In the genomic region with DNA sequence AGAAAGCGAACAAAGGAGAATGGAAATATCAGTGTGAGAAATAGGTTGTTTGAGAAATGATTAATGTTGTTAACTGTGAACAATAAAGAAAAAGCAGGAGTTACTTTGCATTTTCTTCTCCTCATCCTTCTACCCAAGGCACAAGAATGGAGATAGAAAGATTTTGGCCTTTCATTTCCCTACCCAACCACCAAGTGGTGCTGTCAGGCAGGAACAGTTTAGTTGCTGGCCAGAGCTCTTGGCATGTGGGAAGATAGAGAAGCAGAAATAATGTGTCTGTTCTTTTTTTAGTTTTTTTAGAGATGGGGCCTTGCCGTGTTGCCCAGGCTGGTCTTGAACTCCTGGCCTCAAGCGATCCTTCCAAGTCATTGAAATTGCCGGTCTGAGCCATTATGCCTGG, we compare ENCODE assay signal across 11 cellular contexts. TPM values are rescaled to one million over a fixed set of nuclear protein-coding genes. Genes with fewer than 3 reads are reported as not detected.
A peak's percentile ranks its signal among the peaks of the same experiment; 100 is the strongest.
DNase-seq lines count a peak whose midpoint lies in the region; ATAC-seq and TF ChIP-seq lines count a peak whose summit lies in the region.
"Had no signal": no experiment of that assay in that cellular context is flagged by ENCODE, and none has a peak within 500 bp of the region (broad histone marks: within the 10 kb centered on the region; RNA-seq: fewer than 3 reads in every experiment).

No MANE protein-coding gene starts in this region.

- intact Hi-C loops in HCT116 (cut with micrococcal nuclease): loop anchor here (1.0 kb wide), 1 partner anchor 132 kb away; no protein-coding TSS in a partner anchor

- H3K9ac ChIP-seq in HCT116 (ENCODE audit: low read length) (no peak overlapping the region), mesendoderm (ENCODE audit: low read length) (no peak overlapping the region)

- no peak for TF ChIP-seq POLR2A in HCT116 (IDR thresholded peaks at IDR 0.05; ENCODE audit: borderline replicate concordance, extremely low read depth, insufficient read depth, insufficient read length)

- H4K20me1 ChIP-seq in HCT116 (ENCODE audit: insufficient read depth): no peaks in the 10 kb centered on the region

- no peak overlapping the region for H3K56ac ChIP-seq in mesendoderm (ENCODE audit: low read length)

- H3K79me1 ChIP-seq in mesendoderm (ENCODE audit: low read length): no peaks in the 10 kb centered on the region

- H2BK5ac ChIP-seq in mesendoderm (ENCODE audit: low read length): no peak overlapping the region

- H2BK120ac ChIP-seq in mesendoderm (ENCODE audit: low read depth, low read length): no peak overlapping the region

- H2BK15ac ChIP-seq in mesendoderm (replicated peaks; ENCODE audit: low read depth): no peak overlapping the region

- peak; percentile 68 for TF ChIP-seq RAD21 in HCT116 (IDR thresholded peaks at IDR 0.05; ENCODE audit: low read depth)

- ATAC-seq in HCT116: 0 out of 2 replicates have a peak, but pooled peaks have one; percentile 46
- ATAC-seq in HG03175 (IDR thresholded peaks at IDR 0.05; ENCODE audit: unreplicated experiment): no peak

- CTCF ChIA-PET in HCT116 (lab: Charles Lee): interaction anchor here (1.0 kb wide), 1 partner anchor 132 kb away, joined by 4 read pairs; no protein-coding TSS in a partner anchor

- peak; percentile 42 to 61 (median 60); a peak in 5 of 6 replicates for TF ChIP-seq CTCF in HCT116 (IDR thresholded peaks at IDR 0.05 in 2 of 3, conservative IDR thresholded peaks at IDR 0.05 in 1 of 3; ENCODE audit: borderline replicate concordance in 1 of 3, insufficient read depth in 1 of 3, low read depth in 2 of 3, low read length in 2 of 3)
- peak; percentile 32; the same call in 1 of the 2 replicates for TF ChIP-seq CTCF in WI38 (IDR thresholded peaks at IDR 0.05; ENCODE audit: low read depth, low read length)
- TF ChIP-seq CTCF in mesothelial cell of epicardium (IDR thresholded peaks at IDR 0.05; ENCODE audit: unreplicated experiment): no peak

- no TSS peak for BruUV-seq in HCT116 (replicated peaks; lab: Mats Ljungman, UMichigan)

- no peaks in the 10 kb centered on the region for H3K36me3 Mint-ChIP-seq in mesothelial cell of epicardium

- H3K23ac ChIP-seq in mesendoderm (ENCODE audit: low read length): no peak overlapping the region

- H3K27me3 ChIP-seq in HCT116 (ENCODE audit: insufficient read depth, low read length) (no peaks in the 10 kb centered on the region), mesendoderm (ENCODE audit: insufficient read depth, low read length, poor library complexity) (no peaks in the 10 kb centered on the region)
- H3K27me3 ChIP-seq: suprapubic skin had no signal

- 100% methylated on average over 1 of the region's 4 CpGs for WGBS in mesendoderm (ENCODE audit: extremely low coverage, insufficient coverage, low lambda C conversion rate)

- H3K27me3 Mint-ChIP-seq in mesothelial cell of epicardium (ENCODE audit: low read depth): peaks cover 40% of the 10 kb centered on the region

- no peaks in the 10 kb centered on the region for H3K4me1 Mint-ChIP-seq in mesothelial cell of epicardium

- H3K4ac ChIP-seq in mesendoderm (ENCODE audit: low read depth, low read length): no peak overlapping the region

- H3K36me3 ChIP-seq in HCT116 (ENCODE audit: control insufficient read depth in 1 of 2, insufficient read depth in 2 of 2, low read length in 2 of 2) (no peaks in the 10 kb centered on the region), mesendoderm (ENCODE audit: control insufficient read depth, insufficient read depth, low read length) (no peaks in the 10 kb centered on the region)

- peaks cover 10% of the 10 kb centered on the region for H3K9me3 Mint-ChIP-seq in mesothelial cell of epicardium

- RAD21 ChIA-PET in HCT116 (lab: Charles Lee; ENCODE audit: low non-redundant PET in 1 of 2, low total read pairs in 2 of 2, uncharacterized antibody in 2 of 2, unreplicated experiment in 2 of 2): interaction anchor here (0.7 to 0.9 kb wide), 2 partner anchors 132 kb away, joined by 3 to 4 read pairs; no protein-coding TSS in a partner anchor

- POLR2A ChIA-PET in HCT116 (lab: Charles Lee): no interaction called here

- no peaks in the 10 kb centered on the region for H3K9me2 ChIP-seq in HCT116 (ENCODE audit: insufficient read depth)

- H2AK5ac ChIP-seq in mesendoderm (ENCODE audit: low read length): no peak overlapping the region

- no peaks in the 10 kb centered on the region for H3K9me3 ChIP-seq in HCT116 (ENCODE audit: control insufficient read depth in 1 of 2, insufficient read depth in 1 of 2, low read depth in 1 of 2, low read length in 2 of 2)
- H3K9me3 ChIP-seq: suprapubic skin had no signal

- H3K27ac ChIP-seq in HCT116 (ENCODE audit: low read depth, low read length) (no peak overlapping the region), mesendoderm (ENCODE audit: low read depth, low read length) (no peak overlapping the region)
- H3K27ac ChIP-seq: suprapubic skin had no signal

- DNase-seq in NCI-H187 treated with DMSO at 0.1 percent for 48 hours (lab: John Stamatoyannopoulos, UW): peak; percentile 4
- DNase-seq in NCI-H187 (lab: John Stamatoyannopoulos, UW): no peak
- peak; percentile 8 for DNase-seq in HCT116 (ENCODE audit: low read depth, low spot score)
- peak; percentile 71 for DNase-seq in mesendoderm
- no peak for DNase-seq in mesothelial cell of epicardium (ENCODE audit: low spot score in 2 of 2, unreplicated experiment in 2 of 2)
- DNase-seq in glomerular visceral epithelial cell (ENCODE audit: extremely low spot score): no peak
- DNase-seq: NCI-H1105 had no signal

- H3K18ac ChIP-seq in mesendoderm (ENCODE audit: low read length): no peak overlapping the region

- H3K4me2 ChIP-seq in HCT116 (ENCODE audit: low read length): no peak overlapping the region
- no peak overlapping the region for H3K4me2 ChIP-seq in mesendoderm (ENCODE audit: low read length)

- peaks cover 0 to 4% of the 10 kb centered on the region in 2 experiments; a peak in 1 of 4 replicates for H3K4me1 ChIP-seq in HCT116 (ENCODE audit: control insufficient read depth in 1 of 2, insufficient read depth in 2 of 2, low read length in 2 of 2)
- no peaks in the 10 kb centered on the region for H3K4me1 ChIP-seq in mesendoderm (ENCODE audit: control insufficient read depth, low read depth, low read length)
- H3K4me1 ChIP-seq: suprapubic skin had no signal

- H3K4me3 Mint-ChIP-seq in mesothelial cell of epicardium: no peak overlapping the region

- H3K27ac Mint-ChIP-seq in mesothelial cell of epicardium: no peak overlapping the region

- no peak overlapping the region for H4K8ac ChIP-seq in mesendoderm (ENCODE audit: low read depth, low read length)

- H3K79me2 ChIP-seq in HCT116 (ENCODE audit: insufficient read depth, low read length) (no peaks in the 10 kb centered on the region), mesendoderm (ENCODE audit: control insufficient read depth, insufficient read depth, low read length) (no peaks in the 10 kb centered on the region)

- no peak overlapping the region for H4K5ac ChIP-seq in mesendoderm (ENCODE audit: low read length)

- no peak overlapping the region for H3K4me3 ChIP-seq in HCT116 (replicated peaks in 1 of 2; ENCODE audit: low read depth in 1 of 2, low read length in 2 of 2)
- no peak overlapping the region for H3K4me3 ChIP-seq in WI38 (ENCODE audit: low read depth, low read length)
- no peak overlapping the region for H3K4me3 ChIP-seq in mesendoderm (ENCODE audit: low read length)
- H3K4me3 ChIP-seq: lung, suprapubic skin had no signal

- H2AFZ ChIP-seq in HCT116 (ENCODE audit: low read depth, low read length, poor library complexity, severe bottlenecking): no peak overlapping the region

TF ChIP-seq in HCT116, 20 proteins besides CTCF, POLR2A, EP300 and RAD21 (continues in another document):
- TF ChIP-seq ZBTB33 (IDR thresholded peaks at IDR 0.05; ENCODE audit: extremely low read depth, insufficient replicate concordance, low read length) (no peak), CBX3 (IDR thresholded peaks at IDR 0.05; ENCODE audit: low read depth) (no peak)
- TF ChIP-seq, protein P1, sequence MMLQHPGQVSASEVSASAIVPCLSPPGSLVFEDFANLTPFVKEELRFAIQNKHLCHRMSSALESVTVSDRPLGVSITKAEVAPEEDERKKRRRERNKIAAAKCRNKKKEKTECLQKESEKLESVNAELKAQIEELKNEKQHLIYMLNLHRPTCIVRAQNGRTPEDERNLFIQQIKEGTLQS (IDR thresholded peaks at IDR 0.05): no peak

RNA-seq across cellular contexts. Expression of gene HOPX, which starts 12.8 kb away (rescaled TPM):
- 0.42 TPM for total RNA-seq in HCT116 (2021; ENCODE audit: unreplicated experiment)
- not detected in 2 replicates for polyA plus RNA-seq in HCT116 (2012)
- polyA plus RNA-seq in mesendoderm (2013, experiment 1 of 2): 0.60 TPM
- polyA plus RNA-seq in mesendoderm (2013, experiment 2 of 2): 0.43 TPM
- 2.7 to 3.3 TPM (median 3.1 TPM) in 3 replicates for total RNA-seq in mesothelial cell of epicardium

Comparison
In these comparisons a context has a peak if more than half of its experiments do, and no peak if none do; other contexts are left out.
1. DNase-seq: peak in NCI-H187 treated with DMSO at 0.1 percent for 48 hours (single experiment), HCT116 (single experiment) and mesendoderm (single experiment); none in NCI-H187 (0 of 2), mesothelial cell of epicardium (0 of 2) and glomerular visceral epithelial cell (single experiment).